In genomic region chr11:59243633-59244032, GRCh38 we compare ENCODE assay signal across 25 cellular contexts. TPM values are rescaled to one million over a fixed set of nuclear protein-coding genes. Genes with fewer than 3 reads are reported as not detected.
"Had no signal": no experiment of that assay in that cellular context is flagged by ENCODE, and none has a peak within 500 bp of the region (broad histone marks: within the 10 kb centered on the region; RNA-seq: fewer than 3 reads in every experiment).

No MANE protein-coding gene starts in this region.

- H3K4me1 ChIP-seq: ascending aorta had no signal

- DNase-seq: activated CD4-positive, alpha-beta T cell treated with anti-CD3 and anti-CD28 coated beads, Interleukin-2, amount 10 ng/mL, durations not matched to agents 24 days and 14 days; activated CD4-positive, alpha-beta T cell treated with anti-CD3 and anti-CD28 coated beads, Interleukin-2, amount 50 U/mL, for 4 hours; activated CD8-positive, alpha-beta T cell treated with anti-CD3 and anti-CD28 coated beads for 36 hours; activated gamma-delta T cell; activated naive CD4-positive, alpha-beta T cell treated with Interleukin-2 at 50 U/mL for 16 hours; activated naive CD8-positive, alpha-beta T cell treated with anti-CD3 and anti-CD28 coated beads, Interleukin-2, amount 10 ng/mL, durations not matched to agents 7 days and 5 days; activated T-cell treated with anti-CD3 and anti-CD28 coated beads, Interleukin-2, amount 50 U/mL, for 24 hours; amygdala; Karpas-422; NCI-H1105; NCI-H1417 treated with DMSO at 0.1 percent for 48 hours; NCI-H187 treated with DMSO at 0.1 percent for 48 hours; NCI-H2081; NCI-H2171 treated with DMSO at 0.1 percent for 48 hours; NCI-H2227 treated with DMSO at 0.1 percent for 48 hours; NCI-H446; NCI-H524; Right ventricle myocardium superior; T1000 had no signal

- H3K27ac ChIP-seq: ascending aorta, RWPE1, SK-N-MC had no signal

- H3K36me3 ChIP-seq: ascending aorta had no signal

- H3K4me3 ChIP-seq: ascending aorta, SK-N-MC had no signal

- FAIRE-seq: RCC 7860 had no signal

- ATAC-seq: activated CD8-positive, alpha-beta T cell treated with anti-CD3 and anti-CD28 coated beads for 36 hours had no signal

- H3K9me3 ChIP-seq: ascending aorta had no signal

- H3K27me3 ChIP-seq: ascending aorta had no signal

RNA-seq across cellular contexts. Expression of gene MPEG1, which starts 30.9 kb away (rescaled TPM):
- total RNA-seq: activated CD4-positive, alpha-beta T cell treated with anti-CD3 and anti-CD28 coated beads, Interleukin-2, amount 10 ng/mL, durations not matched to agents 24 days and 14 days; activated CD8-positive, alpha-beta T cell treated with anti-CD3 and anti-CD28 coated beads for 36 hours; MCF 10A; T-helper 1 cell treated with Interleukin-12 subunit alpha and Interleukin-12 subunit beta and Interleukin-4 antibody, amounts not matched to agents 30 ng/mL and 1 ng/mL, for 36 hours had no signal
